In the genomic region with DNA sequence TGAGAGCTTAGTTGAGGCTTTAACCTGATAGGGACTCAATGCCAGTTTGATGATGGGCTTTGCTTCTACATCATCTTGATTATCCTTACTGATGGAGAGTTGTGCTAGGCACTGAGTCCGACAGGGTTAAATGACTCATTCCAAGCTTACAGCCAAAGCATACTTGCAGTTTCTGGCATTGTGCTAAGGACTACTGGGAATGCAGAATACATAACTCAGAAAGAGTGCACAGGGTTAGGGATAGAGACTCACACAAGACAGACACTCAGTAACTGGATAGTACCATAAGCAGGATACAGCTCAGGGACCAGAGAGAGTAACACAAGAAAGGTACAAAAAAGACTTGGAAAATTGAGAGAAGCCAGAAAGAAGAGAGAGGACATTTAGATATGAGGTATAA, we compare ENCODE assay signal across 13 cellular contexts.
DNase-seq lines count a peak whose midpoint lies in the region; ATAC-seq, FAIRE-seq and TF ChIP-seq lines count a peak whose summit lies in the region.
"Had no signal": no experiment of that assay in that cellular context is flagged by ENCODE, and none has a peak within 500 bp of the region (broad histone marks: within the 10 kb centered on the region; RNA-seq: fewer than 3 reads in every experiment).

No MANE protein-coding gene starts in this region.

- CTCF ChIA-PET in MCF 10A (lab: Yijun Ruan, JAX), result interaction anchor here (0.6 to 0.9 kb wide), 3 partner anchors 43 to 362 kb away, joined by 3 to 4 read pairs (median 4); no protein-coding TSS in a partner anchor

- H3K4me3 Mint-ChIP-seq in MCF 10A (ENCODE audit: unreplicated experiment), result no peak overlapping the region
- H3K4me3 Mint-ChIP-seq in activated T-cell treated with anti-CD3 and anti-CD28 coated beads, Interleukin-2, amount 50 U/mL, for 72 hours, result no peak overlapping the region
- H3K4me3 Mint-ChIP-seq: activated T-helper 1 cell treated with anti-CD3 and anti-CD28 coated beads, Interleukin-12 subunit alpha, Interleukin-12 subunit beta, Interleukin-2, Interleukin-4 antibody, amounts not matched to agents 30 ng/mL and 10 ng/mL and 1 ng/mL, durations not matched to agents 14 hours and 24 hours and 36 hours had no signal

- H3K4me1 ChIP-seq in breast epithelium (peaks cover 0 to 5% of the 10 kb centered on the region in 2 donors), muscle layer of duodenum (ENCODE audit: control insufficient read depth in 1 of 2, insufficient read depth in 2 of 2, low read length in 2 of 2) (peaks cover 6 to 18% of the 10 kb centered on the region in 2 donors), aorta (ENCODE audit: control insufficient read depth in 1 of 2, insufficient read depth in 2 of 2, low read length in 2 of 2) (peaks cover 9 to 12% of the 10 kb centered on the region in 2 donors)

- TF ChIP-seq CTCF in MCF 10A (IDR thresholded peaks at IDR 0.05; ENCODE audit: unreplicated experiment), result no peak
- no peak for TF ChIP-seq CTCF in breast epithelium (IDR thresholded peaks at IDR 0.05)
- TF ChIP-seq CTCF in fibroblast of mammary gland (conservative IDR thresholded peaks at IDR 0.05; ENCODE audit: control insufficient read depth, insufficient read depth, low read depth, low read length), result no peak

- POLR2A ChIA-PET in MCF 10A (lab: Yijun Ruan, JAX), result interaction anchor here (0.6 to 1.0 kb wide), 3 partner anchors 9 to 105 kb away, joined by 4 read pairs; no protein-coding TSS in a partner anchor

- TF ChIP-seq POLR2A in breast epithelium (IDR thresholded peaks at IDR 0.05), result no peak

- no peaks in the 10 kb centered on the region for H3K36me3 Mint-ChIP-seq in MCF 10A (ENCODE audit: insufficient read depth, unreplicated experiment)
- no peaks in the 10 kb centered on the region for H3K36me3 Mint-ChIP-seq in activated naive CD4-positive, alpha-beta T cell treated with anti-CD3 and anti-CD28 coated beads, Interleukin-2, amount 50 U/mL, for 72 hours
- no peaks in the 10 kb centered on the region for H3K36me3 Mint-ChIP-seq in activated T-cell treated with anti-CD3 and anti-CD28 coated beads, Interleukin-2, amount 50 U/mL, for 72 hours (ENCODE audit: insufficient read depth in 2 of 2)

- no peaks in the 10 kb centered on the region for H3K27me3 Mint-ChIP-seq in MCF 10A (ENCODE audit: insufficient read depth, unreplicated experiment)
- peaks cover 18% of the 10 kb centered on the region for H3K27me3 Mint-ChIP-seq in activated T-cell treated with anti-CD3 and anti-CD28 coated beads, Interleukin-2, amount 50 U/mL, for 72 hours (ENCODE audit: low read depth)

- peaks cover 13% of the 10 kb centered on the region for H3K4me1 Mint-ChIP-seq in MCF 10A (ENCODE audit: insufficient read depth, unreplicated experiment)
- H3K4me1 Mint-ChIP-seq in activated T-cell treated with anti-CD3 and anti-CD28 coated beads, Interleukin-2, amount 50 U/mL, for 72 hours (ENCODE audit: low read depth), result peaks cover 8% of the 10 kb centered on the region

- no peak overlapping the region for H3K4me3 ChIP-seq in breast epithelium
- no peak overlapping the region for H3K4me3 ChIP-seq in fibroblast of mammary gland (ENCODE audit: control insufficient read depth, low read depth, low read length)
- no peak overlapping the region for H3K4me3 ChIP-seq in muscle layer of duodenum (ENCODE audit: low read depth in 1 of 2, low read length in 2 of 2)
- no peak overlapping the region for H3K4me3 ChIP-seq in aorta (ENCODE audit: low read length in 2 of 2)

- H3K27ac Mint-ChIP-seq in MCF 10A (ENCODE audit: low read depth, unreplicated experiment), result no peak overlapping the region
- no peak overlapping the region for H3K27ac Mint-ChIP-seq in activated naive CD4-positive, alpha-beta T cell treated with anti-CD3 and anti-CD28 coated beads, Interleukin-2, amount 50 U/mL, for 72 hours
- H3K27ac Mint-ChIP-seq in activated T-cell treated with anti-CD3 and anti-CD28 coated beads, Interleukin-2, amount 50 U/mL, for 72 hours, result no peak overlapping the region
- H3K27ac Mint-ChIP-seq: activated T-helper 1 cell treated with anti-CD3 and anti-CD28 coated beads, Interleukin-12 subunit alpha, Interleukin-12 subunit beta, Interleukin-2, Interleukin-4 antibody, amounts not matched to agents 30 ng/mL and 10 ng/mL and 1 ng/mL, durations not matched to agents 14 hours and 24 hours and 36 hours had no signal

- H3K27me3 ChIP-seq in breast epithelium (no peaks in the 10 kb centered on the region), muscle layer of duodenum (ENCODE audit: low read depth, low read length) (no peaks in the 10 kb centered on the region), aorta (ENCODE audit: control insufficient read depth in 1 of 2, insufficient read depth in 2 of 2, low read length in 1 of 2) (no peaks in the 10 kb centered on the region)

- H3K27ac ChIP-seq in breast epithelium (no peak overlapping the region), muscle layer of duodenum (ENCODE audit: low read length) (peak overlapping the region; percentile 17), aorta (ENCODE audit: low read depth in 1 of 2, low read length in 2 of 2) (peak overlapping the region; percentile 1 to 89)
- H3K27ac ChIP-seq: 22Rv1 had no signal

- no peaks in the 10 kb centered on the region for H3K9me3 Mint-ChIP-seq in MCF 10A (ENCODE audit: unreplicated experiment)
- H3K9me3 Mint-ChIP-seq in activated naive CD4-positive, alpha-beta T cell treated with anti-CD3 and anti-CD28 coated beads, Interleukin-2, amount 50 U/mL, for 72 hours, result peaks cover 0 to 5% of the 10 kb centered on the region in 2 donors
- no peaks in the 10 kb centered on the region for H3K9me3 Mint-ChIP-seq in activated T-cell treated with anti-CD3 and anti-CD28 coated beads, Interleukin-2, amount 50 U/mL, for 72 hours
- H3K9me3 Mint-ChIP-seq: activated T-helper 1 cell treated with anti-CD3 and anti-CD28 coated beads, Interleukin-12 subunit alpha, Interleukin-12 subunit beta, Interleukin-2, Interleukin-4 antibody, amounts not matched to agents 30 ng/mL and 10 ng/mL and 1 ng/mL, durations not matched to agents 14 hours and 24 hours and 36 hours had no signal

- ATAC-seq in aorta (ENCODE audit: low FRiP score), result peak; percentile 39
- no peak for ATAC-seq in activated naive CD4-positive, alpha-beta T cell treated with anti-CD3 and anti-CD28 coated beads, Interleukin-2, amount 50 U/mL, for 72 hours
- ATAC-seq in activated T-cell treated with anti-CD3 and anti-CD28 coated beads, Interleukin-2, amount 50 U/mL, for 72 hours (replicated peaks in 1 of 2), result no peak

- H3K36me3 ChIP-seq in breast epithelium, result no peaks in the 10 kb centered on the region
- no peaks in the 10 kb centered on the region for H3K36me3 ChIP-seq in muscle layer of duodenum (ENCODE audit: control insufficient read depth in 1 of 2, insufficient read depth in 2 of 2, low read length in 2 of 2)
- H3K36me3 ChIP-seq in aorta (ENCODE audit: control insufficient read depth in 1 of 2, insufficient read depth in 2 of 2, low read length in 1 of 2), result no peaks in the 10 kb centered on the region

- 4 to 6% methylated on average over 1 of the region's 1 CpG for WGBS in aorta, 2 donors

- FAIRE-seq in GM19239 (lab: Jason Lieb, UNC), result no peak
- FAIRE-seq: endothelial cell of umbilical vein had no signal

- no peaks in the 10 kb centered on the region for H3K9me3 ChIP-seq in breast epithelium
- no peaks in the 10 kb centered on the region for H3K9me3 ChIP-seq in muscle layer of duodenum (ENCODE audit: control insufficient read depth in 1 of 2, low read length in 2 of 2)
- H3K9me3 ChIP-seq in aorta (ENCODE audit: control insufficient read depth, low read length), result no peaks in the 10 kb centered on the region

- BruUV-seq in MCF 10A (replicated peaks; lab: Mats Ljungman, UMichigan), result no TSS peak

- intact Hi-C loops in MCF 10A (cut with micrococcal nuclease) (no loop called here), breast epithelium (cut with DNase I; ENCODE audit: low total_unique reads) (no loop called here), aorta (cut with DNase I) (loop anchor here (5.0 kb wide), 2 partner anchors 106 to 274 kb away; no protein-coding TSS in a partner anchor)

- DNase-seq in MCF 10A (ENCODE audit: unreplicated experiment) (peak; percentile 44), breast epithelium (ENCODE audit: low spot score in 2 of 2) (no peak), fibroblast of mammary gland (ENCODE audit: low read depth) (peak; percentile 90), aorta (no peak), GM19239 (ENCODE audit: insufficient read length, low spot score) (no peak)
- DNase-seq in activated naive CD4-positive, alpha-beta T cell treated with anti-CD3 and anti-CD28 coated beads, Interleukin-2, amount 50 U/mL, for 72 hours (ENCODE audit: low spot score in 2 of 2), result no peak
- no peak for DNase-seq in activated T-cell treated with anti-CD3 and anti-CD28 coated beads, Interleukin-2, amount 50 U/mL, for 72 hours
- DNase-seq: activated CD4-positive, alpha-beta T cell treated with anti-CD3 and anti-CD28 coated beads for 48 hours; MV-4-11 had no signal

Comparison
In these comparisons a context has a peak if more than half of its experiments do, and no peak if none do; other contexts are left out.
1. DNase-seq: peak in MCF 10A (single experiment) and fibroblast of mammary gland (single experiment); none in breast epithelium (0 of 2), aorta (0 of 2), activated naive CD4-positive, alpha-beta T cell treated with anti-CD3 and anti-CD28 coated beads, Interleukin-2, amount 50 U/mL, for 72 hours (0 of 2), activated T-cell treated with anti-CD3 and anti-CD28 coated beads, Interleukin-2, amount 50 U/mL, for 72 hours (0 of 2) and GM19239 (single experiment).
2. H3K27ac ChIP-seq: peak in muscle layer of duodenum (single experiment) and aorta (2 of 2); none in breast epithelium (0 of 2).
3. intact Hi-C loops: an anchor here in aorta (5.0 kb wide); none called in MCF 10A and breast epithelium.